Comparison of ENCODE assay signal across 9 cellular contexts in genomic region chr18:77100751-77101355, GRCh38. TPM values are rescaled to one million over a fixed set of nuclear protein-coding genes. Genes with fewer than 3 reads are reported as not detected.
DNase-seq lines count a peak whose midpoint lies in the region; ATAC-seq, FAIRE-seq and TF ChIP-seq lines count a peak whose summit lies in the region.
"Had no signal": no experiment of that assay in that cellular context is flagged by ENCODE, and none has a peak within 500 bp of the region (broad histone marks: within the 10 kb centered on the region; RNA-seq: fewer than 3 reads in every experiment).

No MANE protein-coding gene starts in this region.

- H3K36me3 ChIP-seq in small intestine (ENCODE audit: control insufficient read depth in 2 of 2, insufficient read depth in 2 of 2, low read length in 2 of 2) = peaks cover 0 to 2% of the 10 kb centered on the region in 2 donors

- peak overlapping the region; percentile 95 for H3K27ac Mint-ChIP-seq in activated B cell treated with CpG ODN at 0.5 μM for 24 hours

- H3K27ac ChIP-seq in small intestine (ENCODE audit: low read depth in 1 of 2, low read length in 1 of 2) = peak overlapping the region; percentile 42 to 93

- no peak overlapping the region for H3K4me3 ChIP-seq in epithelial cell of esophagus (ENCODE audit: low read length)
- no peak overlapping the region for H3K4me3 ChIP-seq in small intestine (ENCODE audit: low read depth in 1 of 2, low read length in 2 of 2)
- peak overlapping the region in 1 of 2 donors; percentile 13 for H3K4me3 ChIP-seq in foreskin fibroblast (ENCODE audit: low read depth in 1 of 2, low read length in 2 of 2)

- H3K9me3 ChIP-seq in small intestine (ENCODE audit: control insufficient read depth, low read depth) = no peaks in the 10 kb centered on the region

- POLR2A ChIA-PET in activated B cell treated with CpG ODN at 0.5 μM for 24 hours (lab: Charles Lee) = interaction anchor here (0.9 to 5.8 kb wide), 9 partner anchors 20 to 279 kb away, joined by 3 to 171 read pairs (median 12); partner anchors contain the start of genes MBP and ZNF236

- H3K27me3 ChIP-seq in small intestine (ENCODE audit: control insufficient read depth in 2 of 2, insufficient read depth in 2 of 2, low read length in 2 of 2) = no peaks in the 10 kb centered on the region

- peaks cover 60% of the 10 kb centered on the region for H3K36me3 Mint-ChIP-seq in activated B cell treated with CpG ODN at 0.5 μM for 24 hours (ENCODE audit: low read depth)

- peaks cover 21 to 29% of the 10 kb centered on the region in 2 donors for H3K4me1 ChIP-seq in small intestine (ENCODE audit: control insufficient read depth in 2 of 2, insufficient read depth in 1 of 2, low read depth in 1 of 2, low read length in 1 of 2)

- DNase-seq in GM19239 (ENCODE audit: insufficient read length, low spot score) = no peak
- no peak for DNase-seq in activated B cell treated with CpG ODN at 0.5 μM for 24 hours
- peak; percentile 82 for DNase-seq in epithelial cell of esophagus (ENCODE audit: low read depth)
- no peak for DNase-seq in small intestine
- DNase-seq in foreskin fibroblast = no peak
- DNase-seq in NCI-H748 (lab: John Stamatoyannopoulos, UW; ENCODE audit: unreplicated experiment) = no peak
- DNase-seq in GOT3 (lab: John Stamatoyannopoulos, UW) = no peak
- no peak for DNase-seq in DMS 273 (lab: John Stamatoyannopoulos, UW; ENCODE audit: unreplicated experiment)
- DNase-seq: NCI-H526 treated with DMSO at 0.1 percent for 48 hours had no signal

- intact Hi-C loops in activated B cell treated with CpG ODN at 0.5 μM for 24 hours (cut with micrococcal nuclease) = loop anchor here (1.0 to 5.0 kb wide), 4 partner anchors 21 to 99 kb away; no protein-coding TSS in a partner anchor

- H3K27me3 Mint-ChIP-seq in activated B cell treated with CpG ODN at 0.5 μM for 24 hours = no peaks in the 10 kb centered on the region

- peak; percentile 72 for FAIRE-seq in GM19239 (lab: Jason Lieb, UNC)
- FAIRE-seq in small intestine (lab: Jason Lieb, UNC) = no peak

- CTCF ChIA-PET in activated B cell treated with CpG ODN at 0.5 μM for 24 hours (lab: Charles Lee) = interaction anchor here (1.0 to 2.4 kb wide), 3 partner anchors 21 to 111 kb away, joined by 3 to 5 read pairs (median 4); no protein-coding TSS in a partner anchor

- peak overlapping the region; percentile 79 for H3K4me3 Mint-ChIP-seq in activated B cell treated with CpG ODN at 0.5 μM for 24 hours

- TF ChIP-seq CTCF in activated B cell treated with CpG ODN at 0.5 μM for 24 hours (IDR thresholded peaks at IDR 0.05) = no peak
- TF ChIP-seq CTCF in epithelial cell of esophagus (IDR thresholded peaks at IDR 0.05; ENCODE audit: insufficient read depth, low read depth, low read length, missing control alignments) = no peak
- no peak for TF ChIP-seq CTCF in foreskin fibroblast (IDR thresholded peaks at IDR 0.05; ENCODE audit: low read depth, low read length)

- no peaks in the 10 kb centered on the region for H3K9me3 Mint-ChIP-seq in activated B cell treated with CpG ODN at 0.5 μM for 24 hours

- peaks cover 89% of the 10 kb centered on the region for H3K4me1 Mint-ChIP-seq in activated B cell treated with CpG ODN at 0.5 μM for 24 hours

- ATAC-seq in activated B cell treated with CpG ODN at 0.5 μM for 24 hours (ENCODE audit: low read depth) = no peak

- WGBS in small intestine, 3 donors = 61 to 81% (median 73%) methylated on average over 8 of the region's 8 CpGs

RNA-seq across cellular contexts. Expression of gene MBP, which starts 31.7 kb away (rescaled TPM):
- 88.0 and 92.7 TPM in 2 replicates for total RNA-seq in activated B cell treated with CpG ODN at 0.5 μM for 24 hours
- polyA plus RNA-seq in small intestine = 10 to 100 TPM; 14.3 to 25.1 (median 20.8) TPM
